In the genomic region with DNA sequence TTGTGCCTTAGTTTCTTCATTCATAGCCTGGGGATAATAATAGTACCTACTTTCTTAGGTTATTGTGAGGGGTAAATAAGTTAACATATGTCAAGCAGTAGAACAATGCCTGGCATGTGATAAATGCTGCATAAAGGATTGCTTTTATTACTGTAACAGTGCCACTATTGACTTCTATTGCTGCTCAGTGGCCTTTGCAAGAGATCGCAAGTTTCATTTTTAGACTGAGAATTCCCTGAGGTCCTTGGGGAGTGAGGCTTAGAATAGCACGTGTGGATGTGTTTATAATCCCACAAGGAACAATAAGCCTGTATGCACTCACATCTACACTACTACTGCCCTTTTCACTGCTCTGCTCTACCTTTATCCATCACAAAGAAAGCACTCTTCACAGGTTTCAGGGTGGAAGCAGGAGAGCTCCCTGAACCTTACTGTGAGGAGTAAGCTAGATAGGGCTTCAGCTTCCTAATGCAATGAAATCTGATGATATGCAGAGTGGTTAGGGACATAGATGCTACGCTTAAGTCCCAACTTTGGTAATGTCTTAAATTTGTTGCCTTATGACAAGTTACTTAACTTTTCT, we compare ENCODE assay signal across 20 cellular contexts.
"Had no signal": no experiment of that assay in that cellular context is flagged by ENCODE, and none has a peak within 500 bp of the region (broad histone marks: within the 10 kb centered on the region; RNA-seq: fewer than 3 reads in every experiment).

No MANE protein-coding gene starts in this region.

- H3K27ac ChIP-seq: body of pancreas, foreskin keratinocyte, parathyroid adenoma, thyroid gland, uterus had no signal

- H3K27me3 ChIP-seq: body of pancreas, thyroid gland, uterus had no signal

- FAIRE-seq: kidney had no signal

- H3K9me3 ChIP-seq: body of pancreas, thyroid gland, uterus had no signal

- H3K79me2 ChIP-seq: parathyroid adenoma had no signal

- H3K9ac ChIP-seq: parathyroid adenoma had no signal

- H2AFZ ChIP-seq: parathyroid adenoma had no signal

- H3K4me3 ChIP-seq: body of pancreas, lung, thyroid gland, uterus had no signal

- DNase-seq: activated CD4-positive, alpha-beta T cell treated with anti-CD3 and anti-CD28 coated beads, Interleukin-2, amount 10 ng/mL, durations not matched to agents 7 days and 5 days; activated CD8-positive, alpha-beta T cell treated with anti-CD3 and anti-CD28 coated beads, Interleukin-2, amount 10 ng/mL, durations not matched to agents 7 days and 5 days; activated naive CD4-positive, alpha-beta T cell treated with Interleukin-2 at 50 U/mL for 16 hours; activated naive CD8-positive, alpha-beta T cell treated with anti-CD3 and anti-CD28 coated beads, Interleukin-2, amount 10 ng/mL, durations not matched to agents 7 days and 5 days; activated T-cell treated with anti-CD3 and anti-CD28 coated beads, Interleukin-2, amount 50 U/mL, for 24 hours; body of pancreas; foreskin keratinocyte; hypothalamus; kidney; stimulated activated CD4-positive, alpha-beta T cell treated with anti-CD3 and anti-CD28 coated beads, Interleukin-12 subunit alpha, Interleukin-12 subunit beta, amount 100 ng/mL, for 4 hours; stimulated activated CD4-positive, alpha-beta T cell treated with anti-CD3 and anti-CD28 coated beads, Interleukin-1b, Interleukin-23, amount 100 ng/mL, for 48 hours; stimulated activated CD8-positive, alpha-beta memory T cell treated with anti-CD3 and anti-CD28 coated beads, Interleukin-4, amount 100 ng/mL, for 48 hours; stimulated activated naive CD4-positive, alpha-beta T cell; T-helper 9 cell; thyroid gland; uterus had no signal

- H3K36me3 ChIP-seq: thyroid gland, uterus had no signal

- ATAC-seq: activated CD8-positive, alpha-beta T cell treated with anti-CD3 and anti-CD28 coated beads, Interleukin-2, amount 10 ng/mL, durations not matched to agents 7 days and 5 days; body of pancreas; foreskin keratinocyte; left lobe of liver; natural killer cell treated with Interleukin-12 subunit alpha and Interleukin-12 subunit beta and Interleukin-15 and Interleukin-18, amount 100 ng/mL, for 72 hours had no signal

- H3K4me1 ChIP-seq: body of pancreas, foreskin keratinocyte, parathyroid adenoma, uterus had no signal
